ENCODE assay signal across 31 cellular contexts in the genomic region with DNA sequence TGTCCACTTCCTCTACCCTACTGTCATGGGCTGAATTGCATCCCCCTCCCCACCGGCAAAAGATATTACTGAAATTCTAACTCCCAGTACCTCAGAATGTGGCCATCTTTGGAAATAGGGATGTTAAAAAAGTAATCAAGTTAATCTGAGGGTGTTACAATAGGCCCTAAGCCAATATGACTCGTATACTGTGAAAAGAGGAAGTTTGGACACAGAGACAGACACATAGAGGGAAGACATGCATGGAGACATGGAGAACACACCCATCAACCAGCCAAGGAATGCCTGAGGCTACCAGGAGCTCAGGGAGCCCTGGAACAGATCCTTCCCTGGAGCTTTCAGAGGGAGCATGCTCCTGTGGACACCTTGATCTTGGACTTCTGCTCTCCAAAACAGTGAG.
A peak's percentile ranks its signal among the peaks of the same experiment; 100 is the strongest.
DNase-seq lines count a peak whose midpoint lies in the region; ATAC-seq, FAIRE-seq and TF ChIP-seq lines count a peak whose summit lies in the region.
"Had no signal": no experiment of that assay in that cellular context is flagged by ENCODE, and none has a peak within 500 bp of the region (broad histone marks: within the 10 kb centered on the region; RNA-seq: fewer than 3 reads in every experiment).

No MANE protein-coding gene starts in this region.

- no peak for TF ChIP-seq CTCF in GM12878 (IDR thresholded peaks at IDR 0.05 in 2 of 3, conservative IDR thresholded peaks at IDR 0.05 in 1 of 3; ENCODE audit: control insufficient read depth in 2 of 3, extremely low read depth in 1 of 3, insufficient read depth in 1 of 3, low read depth in 3 of 3, low read length in 3 of 3)
- no peak for TF ChIP-seq CTCF in lower leg skin (IDR thresholded peaks at IDR 0.05)

- DNase-seq in SIG-M5 treated with dmso at 0.1 percent for 504 hours (lab: John Stamatoyannopoulos, UW; ENCODE audit: unreplicated experiment) (peak; percentile 56), SIG-M5 (lab: John Stamatoyannopoulos, UW) (no peak), NOMO-1 treated with dmso at 0.1 percent for 144 hours (lab: John Stamatoyannopoulos, UW; ENCODE audit: unreplicated experiment) (peak; percentile 21), GM12878 (ENCODE audit: low read depth, low spot score) (no peak), pons (ENCODE audit: low spot score) (peak; percentile 33), lower leg skin (ENCODE audit: low spot score in 2 of 2) (no peak), GM03348 (ENCODE audit: low spot score) (no peak)
- no peak for DNase-seq in activated naive CD4-positive, alpha-beta T cell treated with anti-CD3 and anti-CD28 coated beads for 36 hours
- DNase-seq: activated CD8-positive, alpha-beta T cell treated with anti-CD3 and anti-CD28 coated beads, Interleukin-2, amount 10 ng/mL, durations not matched to agents 7 days and 5 days; activated effector memory CD4-positive, alpha-beta T cell treated with Interleukin-2 at 50 U/mL for 16 hours; activated naive CD8-positive, alpha-beta T cell treated with anti-CD3 and anti-CD28 coated beads, Interleukin-2, amount 10 ng/mL, durations not matched to agents 7 days and 5 days; CD8-positive, alpha-beta T cell; endodermal cell; foreskin keratinocyte; H7; IMR-90; mesendoderm; NCI-H146; NCI-H446 treated with DMSO at 0.1 percent for 48 hours; NCI-H82; SHP77 treated with DMSO at 0.1 percent for 48 hours; small intestine; stimulated activated CD4-positive, alpha-beta T cell treated with anti-CD3 and anti-CD28 coated beads, Interleukin-1b, Interleukin-23, amount 100 ng/mL, for 48 hours; stimulated activated CD8-positive, alpha-beta memory T cell treated with anti-CD3 and anti-CD28 coated beads, Interleukin-4, amount 100 ng/mL, for 48 hours; stomach; tibial artery had no signal

- TF ChIP-seq RAD21 in GM12878 (IDR thresholded peaks at IDR 0.05; ENCODE audit: insufficient read depth, low read depth, low read length) = no peak

- in situ Hi-C loops in GM12878 (cut with MboI) = no loop called here

- no peak overlapping the region for H3K27ac ChIP-seq in GM12878 (ENCODE audit: control insufficient read depth, insufficient read depth)
- H3K27ac ChIP-seq: 22Rv1, ascending aorta, coronary artery, esophagus muscularis mucosa, foreskin keratinocyte, stomach, tibial artery had no signal

- no peak overlapping the region for H3K4me3 ChIP-seq in GM12878
- H3K4me3 ChIP-seq in lower leg skin (ENCODE audit: low read depth, poor library complexity, severe bottlenecking) = no peak overlapping the region
- H3K4me3 ChIP-seq: ascending aorta, coronary artery, esophagus muscularis mucosa, stomach, tibial artery had no signal

- no peaks in the 10 kb centered on the region for H3K27me3 ChIP-seq in GM12878 (replicated peaks in 1 of 2; ENCODE audit: control insufficient read depth in 2 of 2, insufficient read depth in 2 of 2, low read length in 1 of 2)
- H3K27me3 ChIP-seq: ascending aorta, esophagus muscularis mucosa, stomach, tibial artery had no signal

- WGBS in GM12878 (ENCODE audit: insufficient coverage, insufficient replicate concordance, low lambda C conversion rate, missing lambda C conversion rate) = 52% methylated on average over 2 of the region's 2 CpGs
- WGBS in lower leg skin, 2 donors = 48 to 50% methylated on average over 2 of the region's 2 CpGs

- TF ChIP-seq EP300 in GM12878 (IDR thresholded peaks at IDR 0.05; ENCODE audit: borderline replicate concordance in 1 of 2, control insufficient read depth in 1 of 2, low read depth in 2 of 2, low read length in 2 of 2) = no peak

- no peaks in the 10 kb centered on the region for H3K36me3 Mint-ChIP-seq in activated naive CD4-positive, alpha-beta T cell treated with anti-CD3 and anti-CD28 coated beads for 36 hours (ENCODE audit: low read depth)
- H3K36me3 Mint-ChIP-seq: activated naive CD8-positive, alpha-beta T cell treated with anti-CD3 and anti-CD28 coated beads, Interleukin-2, amount 10 ng/mL, durations not matched to agents 7 days and 5 days; CD8-positive, alpha-beta T cell had no signal

- H3K36me3 ChIP-seq in GM12878 (ENCODE audit: control insufficient read depth in 2 of 2, insufficient read depth in 2 of 2, low read length in 1 of 2) = no peaks in the 10 kb centered on the region
- H3K36me3 ChIP-seq: ascending aorta, esophagus muscularis mucosa, stomach, tibial artery had no signal

- no peaks in the 10 kb centered on the region for H3K27me3 Mint-ChIP-seq in activated naive CD4-positive, alpha-beta T cell treated with anti-CD3 and anti-CD28 coated beads for 36 hours (ENCODE audit: low read depth)

- RAD21 ChIA-PET in GM12878 (lab: Charles Lee; ENCODE audit: unreplicated experiment) = no interaction called here

- H3K4me3 Mint-ChIP-seq in activated naive CD4-positive, alpha-beta T cell treated with anti-CD3 and anti-CD28 coated beads for 36 hours = no peak overlapping the region
- H3K4me3 Mint-ChIP-seq: activated CD8-positive, alpha-beta T cell treated with anti-CD3 and anti-CD28 coated beads, Interleukin-2, amount 10 ng/mL, durations not matched to agents 7 days and 5 days; activated naive CD8-positive, alpha-beta T cell treated with anti-CD3 and anti-CD28 coated beads, Interleukin-2, amount 10 ng/mL, durations not matched to agents 7 days and 5 days; CD8-positive, alpha-beta T cell; endodermal cell had no signal

- BruUV-seq in GM12878 (replicated peaks; lab: Mats Ljungman, UMichigan) = no TSS peak

- peaks cover 5% of the 10 kb centered on the region for H3K4me1 Mint-ChIP-seq in activated naive CD4-positive, alpha-beta T cell treated with anti-CD3 and anti-CD28 coated beads for 36 hours (ENCODE audit: low read depth)
- H3K4me1 Mint-ChIP-seq: activated naive CD8-positive, alpha-beta T cell treated with anti-CD3 and anti-CD28 coated beads, Interleukin-2, amount 10 ng/mL, durations not matched to agents 7 days and 5 days had no signal

- TF ChIP-seq POLR2A in GM12878 (IDR thresholded peaks at IDR 0.05; ENCODE audit: low read depth, low read length) = no peak
- TF ChIP-seq POLR2A in lower leg skin (IDR thresholded peaks at IDR 0.05) = no peak

- H3K4me2 ChIP-seq in GM12878 (ENCODE audit: control insufficient read depth, insufficient read depth) = no peak overlapping the region

- H3K9ac ChIP-seq in GM12878 (ENCODE audit: control insufficient read depth, insufficient read depth, low read length) = no peak overlapping the region

- intact Hi-C loops in GM12878 (cut with micrococcal nuclease; ENCODE audit: unreplicated experiment) = no loop called here
- intact Hi-C loops in activated naive CD4-positive, alpha-beta T cell treated with anti-CD3 and anti-CD28 coated beads for 36 hours (cut with micrococcal nuclease) = no loop called here
- intact Hi-C loops in lower leg skin (cut with DNase I; ENCODE audit: low total_unique reads) = no loop called here

- FAIRE-seq in GM12878 (lab: Jason Lieb, UNC) = no peak
- FAIRE-seq: small intestine, TTC549 had no signal

- H3K79me2 ChIP-seq in GM12878 (ENCODE audit: control insufficient read depth, insufficient read depth, low read length) = no peaks in the 10 kb centered on the region

- peak; percentile 19; the same call in 1 of the 3 replicates for ATAC-seq in GM12878
- ATAC-seq: activated CD8-positive, alpha-beta T cell treated with anti-CD3 and anti-CD28 coated beads, Interleukin-2, amount 10 ng/mL, durations not matched to agents 7 days and 5 days; CD8-positive, alpha-beta T cell; foreskin keratinocyte had no signal

- H3K9me3 Mint-ChIP-seq in activated naive CD4-positive, alpha-beta T cell treated with anti-CD3 and anti-CD28 coated beads for 36 hours = no peaks in the 10 kb centered on the region
- H3K9me3 Mint-ChIP-seq: CD8-positive, alpha-beta T cell had no signal

- SMC1A ChIA-PET in GM12878 (lab: Charles Lee; ENCODE audit: uncharacterized antibody, unreplicated experiment) = interaction anchor here (1.4 to 1.7 kb wide), 3 partner anchors 10 to 27 kb away, joined by 3 to 7 read pairs (median 6); no protein-coding TSS in a partner anchor

- H4K20me1 ChIP-seq in GM12878 (ENCODE audit: control insufficient read depth, insufficient read depth) = no peaks in the 10 kb centered on the region

- POLR2A ChIA-PET in GM12878 (lab: Charles Lee) = interaction anchor here (1.8 to 4.7 kb wide), 2 partner anchors 11 to 14 kb away, joined by 4 to 24 read pairs; no protein-coding TSS in a partner anchor

- H3K9me3 ChIP-seq in GM12878 (replicated peaks; ENCODE audit: control insufficient read depth, insufficient read depth, low read length) = no peaks in the 10 kb centered on the region
- H3K9me3 ChIP-seq: ascending aorta, esophagus muscularis mucosa, stomach, tibial artery had no signal

- CTCF ChIA-PET in GM12878 (lab: Yijun Ruan, JAX) = interaction anchor here (1.9 kb wide), 1 partner anchor 11 kb away, joined by 6 read pairs; no protein-coding TSS in a partner anchor
- CTCF ChIA-PET in activated naive CD4-positive, alpha-beta T cell treated with anti-CD3 and anti-CD28 coated beads for 36 hours (lab: Charles Lee) = no interaction called here

- no peak overlapping the region for H2AFZ ChIP-seq in GM12878 (ENCODE audit: control insufficient read depth, low read depth, low read length)

- H3K27ac Mint-ChIP-seq in activated naive CD4-positive, alpha-beta T cell treated with anti-CD3 and anti-CD28 coated beads for 36 hours = no peak overlapping the region
- H3K27ac Mint-ChIP-seq: activated CD8-positive, alpha-beta T cell treated with anti-CD3 and anti-CD28 coated beads, Interleukin-2, amount 10 ng/mL, durations not matched to agents 7 days and 5 days; activated naive CD8-positive, alpha-beta T cell treated with anti-CD3 and anti-CD28 coated beads, Interleukin-2, amount 10 ng/mL, durations not matched to agents 7 days and 5 days; CD8-positive, alpha-beta T cell; endodermal cell had no signal

- peaks cover 4% of the 10 kb centered on the region; the same call in 1 of the 2 replicates for H3K4me1 ChIP-seq in GM12878 (ENCODE audit: control insufficient read depth, insufficient read depth, low read length)
- H3K4me1 ChIP-seq: ascending aorta, esophagus muscularis mucosa, foreskin keratinocyte, stomach, tibial artery had no signal

TF ChIP-seq in GM12878, 131 proteins besides CTCF, POLR2A, EP300 and RAD21 (continues in another document):
- TF ChIP-seq, protein P1, sequence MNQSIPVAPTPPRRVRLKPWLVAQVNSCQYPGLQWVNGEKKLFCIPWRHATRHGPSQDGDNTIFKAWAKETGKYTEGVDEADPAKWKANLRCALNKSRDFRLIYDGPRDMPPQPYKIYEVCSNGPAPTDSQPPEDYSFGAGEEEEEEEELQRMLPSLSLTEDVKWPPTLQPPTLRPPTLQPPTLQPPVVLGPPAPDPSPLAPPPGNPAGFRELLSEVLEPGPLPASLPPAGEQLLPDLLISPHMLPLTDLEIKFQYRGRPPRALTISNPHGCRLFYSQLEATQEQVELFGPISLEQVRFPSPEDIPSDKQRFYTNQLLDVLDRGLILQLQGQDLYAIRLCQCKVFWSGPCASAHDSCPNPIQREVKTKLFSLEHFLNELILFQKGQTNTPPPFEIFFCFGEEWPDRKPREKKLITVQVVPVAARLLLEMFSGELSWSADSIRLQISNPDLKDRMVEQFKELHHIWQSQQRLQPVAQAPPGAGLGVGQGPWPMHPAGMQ (IDR thresholded peaks at IDR 0.05; ENCODE audit: borderline replicate concordance) = no peak
- no peak for TF ChIP-seq ZSCAN29 (IDR thresholded peaks at IDR 0.05)
- no peak for TF ChIP-seq SIX5 (IDR thresholded peaks at IDR 0.05; ENCODE audit: low read depth, low read length, severe bottlenecking)
- TF ChIP-seq RBBP5 (conservative IDR thresholded peaks at IDR 0.05) = no peak
- TF ChIP-seq CBX5 (IDR thresholded peaks at IDR 0.05; ENCODE audit: low read depth) = no peak

Comparison
In these comparisons a context has a peak if more than half of its experiments do, and no peak if none do; other contexts are left out.
1. DNase-seq: peak in SIG-M5 treated with dmso at 0.1 percent for 504 hours (single experiment), NOMO-1 treated with dmso at 0.1 percent for 144 hours (single experiment) and pons (single experiment); none in SIG-M5 (single experiment), GM12878 (single experiment), activated naive CD4-positive, alpha-beta T cell treated with anti-CD3 and anti-CD28 coated beads for 36 hours (single experiment), lower leg skin (0 of 2) and GM03348 (single experiment).